In the genomic region with DNA sequence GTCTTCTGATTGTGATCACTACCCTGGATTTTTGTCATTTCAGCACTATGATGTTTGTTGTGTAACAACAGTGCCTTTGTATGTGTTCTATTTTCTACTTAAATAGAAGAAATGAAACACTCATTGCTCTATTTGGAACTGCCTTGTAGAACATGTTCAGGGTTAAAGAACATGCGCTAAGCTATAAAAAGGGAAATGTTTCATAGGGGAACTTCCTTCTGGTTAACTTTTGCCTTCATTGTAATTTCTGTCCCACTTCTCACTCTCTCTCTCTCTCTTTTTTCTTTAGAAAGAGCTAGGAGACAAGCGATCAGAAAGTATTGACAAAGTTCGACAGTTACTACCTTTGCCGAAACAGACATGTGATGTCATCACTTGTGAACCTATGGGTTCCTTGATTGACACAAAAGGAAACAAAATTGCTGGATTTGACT, we compare ENCODE assay signal across 8 cellular contexts. TPM values are rescaled to one million over a fixed set of nuclear protein-coding genes. Genes with fewer than 3 reads are reported as not detected.
DNase-seq lines count a peak whose midpoint lies in the region; ATAC-seq and TF ChIP-seq lines count a peak whose summit lies in the region.

A gene (minus strand): TSS at position 13 of the 434 bp plus-strand sequence. CDS start 45,908 bp downstream, outside the sequence.

- H3K4me3 Mint-ChIP-seq in endothelial cell (ENCODE audit: unreplicated experiment) (no peak within 1 kb of the TSS), Calu3 (ENCODE audit: low read depth, unreplicated experiment) (no peak within 1 kb of the TSS)

- no TSS peak for BruUV-seq in Calu3 (replicated peaks; lab: Mats Ljungman, UMichigan)

- H3K27ac Mint-ChIP-seq in endothelial cell (ENCODE audit: unreplicated experiment), result peak within 1 kb of the TSS; percentile 6
- H3K27ac Mint-ChIP-seq in Calu3 (ENCODE audit: unreplicated experiment), result no peak within 1 kb of the TSS

- DNase-seq in endothelial cell (ENCODE audit: low spot score) (no peak), NCI-H526 (lab: John Stamatoyannopoulos, UW) (no peak), HEK293T (ENCODE audit: extremely low spot score) (no peak), D341Med (ENCODE audit: low spot score) (no peak), Calu3 (no peak)

- POLR2A ChIA-PET in HEK293T (lab: Yijun Ruan, JAX), result no interaction called here

- intact Hi-C loops in Calu3 (cut with micrococcal nuclease; ENCODE audit: unreplicated experiment), result no loop called here

- H3K36me3 Mint-ChIP-seq in endothelial cell (ENCODE audit: low read depth, unreplicated experiment), result no peaks in the 10 kb centered on the region
- H3K36me3 Mint-ChIP-seq in Calu3 (ENCODE audit: insufficient read depth, unreplicated experiment), result no peaks in the 10 kb centered on the region

- H3K27me3 Mint-ChIP-seq in endothelial cell (ENCODE audit: unreplicated experiment) (peaks cover 2% of the 10 kb centered on the region), Calu3 (ENCODE audit: unreplicated experiment) (no peaks in the 10 kb centered on the region)

- H3K4me1 Mint-ChIP-seq in endothelial cell (ENCODE audit: unreplicated experiment), result peaks cover 44% of the 10 kb centered on the region
- no peaks in the 10 kb centered on the region for H3K4me1 Mint-ChIP-seq in Calu3 (ENCODE audit: low read depth, unreplicated experiment)

- TF ChIP-seq CTCF in endothelial cell (IDR thresholded peaks at IDR 0.05; ENCODE audit: unreplicated experiment) (no peak), subcutaneous adipose tissue (IDR thresholded peaks at IDR 0.05; ENCODE audit: low read depth) (no peak), Calu3 (IDR thresholded peaks at IDR 0.05; ENCODE audit: unreplicated experiment) (no peak)

- ATAC-seq in GM19328 (IDR thresholded peaks at IDR 0.05; ENCODE audit: unreplicated experiment) (peak; percentile 43), HG03175 (IDR thresholded peaks at IDR 0.05; ENCODE audit: unreplicated experiment) (peak; percentile 29)

- CTCF ChIA-PET in HEK293T (lab: Yijun Ruan, JAX), result no interaction called here
- CTCF ChIA-PET in Calu3 (lab: Charles Lee), result no interaction called here

- no peaks in the 10 kb centered on the region for H3K9me3 Mint-ChIP-seq in endothelial cell (ENCODE audit: unreplicated experiment)
- no peaks in the 10 kb centered on the region for H3K9me3 Mint-ChIP-seq in Calu3 (ENCODE audit: low read depth, unreplicated experiment)

TF ChIP-seq in HEK293T, 16 proteins besides CTCF, POLR2A, EP300 and RAD21:
- TF ChIP-seq CTBP1 (IDR thresholded peaks at IDR 0.05; ENCODE audit: borderline replicate concordance) (no peak), FOXK2 (IDR thresholded peaks at IDR 0.05) (no peak), ELF4 (IDR thresholded peaks at IDR 0.05) (no peak), NFRKB (IDR thresholded peaks at IDR 0.05) (no peak), SUZ12 (IDR thresholded peaks at IDR 0.05) (no peak), FOXA1 (IDR thresholded peaks at IDR 0.05) (no peak), BHLHE40 (IDR thresholded peaks at IDR 0.05; ENCODE audit: borderline replicate concordance) (no peak), L3MBTL2 (conservative IDR thresholded peaks at IDR 0.05) (no peak), SP1 (IDR thresholded peaks at IDR 0.05) (no peak), ARNT (IDR thresholded peaks at IDR 0.05) (no peak), ZNF384 (IDR thresholded peaks at IDR 0.05) (no peak)
- TF ChIP-seq, protein P1, sequence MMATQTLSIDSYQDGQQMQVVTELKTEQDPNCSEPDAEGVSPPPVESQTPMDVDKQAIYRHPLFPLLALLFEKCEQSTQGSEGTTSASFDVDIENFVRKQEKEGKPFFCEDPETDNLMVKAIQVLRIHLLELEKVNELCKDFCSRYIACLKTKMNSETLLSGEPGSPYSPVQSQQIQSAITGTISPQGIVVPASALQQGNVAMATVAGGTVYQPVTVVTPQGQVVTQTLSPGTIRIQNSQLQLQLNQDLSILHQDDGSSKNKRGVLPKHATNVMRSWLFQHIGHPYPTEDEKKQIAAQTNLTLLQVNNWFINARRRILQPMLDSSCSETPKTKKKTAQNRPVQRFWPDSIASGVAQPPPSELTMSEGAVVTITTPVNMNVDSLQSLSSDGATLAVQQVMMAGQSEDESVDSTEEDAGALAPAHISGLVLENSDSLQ (IDR thresholded peaks at IDR 0.05), result no peak

RNA-seq across cellular contexts. Expression of the gene that starts here (rescaled TPM):
- total RNA-seq in endothelial cell (ENCODE audit: unreplicated experiment) (not detected), subcutaneous adipose tissue (10 to 100 TPM in 3 of 4 donors, 1 to 10 TPM in 1; 2.8 to 17.8 (median 13.1) TPM), Calu3 (2022) (not detected in 2 replicates)
